In genomic region chr5:140219068-140219971, GRCh38 we compare ENCODE assay signal across 10 cellular contexts. TPM values are rescaled to one million over a fixed set of nuclear protein-coding genes. Genes with fewer than 3 reads are reported as not detected.
DNase-seq lines count a peak whose midpoint lies in the region; ATAC-seq, FAIRE-seq and TF ChIP-seq lines count a peak whose summit lies in the region.
"Had no signal": no experiment of that assay in that cellular context is flagged by ENCODE, and none has a peak within 500 bp of the region (broad histone marks: within the 10 kb centered on the region; RNA-seq: fewer than 3 reads in every experiment).

No MANE protein-coding gene starts in this region.

- H3K27me3 ChIP-seq in Caco-2 (replicated peaks; ENCODE audit: control insufficient read depth, insufficient read depth, low read length) (no peaks in the 10 kb centered on the region), GM12878 (replicated peaks in 1 of 2; ENCODE audit: control insufficient read depth in 2 of 2, insufficient read depth in 2 of 2, low read length in 1 of 2) (no peaks in the 10 kb centered on the region), lower lobe of right lung (ENCODE audit: low read depth) (no peaks in the 10 kb centered on the region)

- peaks cover 11% of the 10 kb centered on the region for H3K36me3 Mint-ChIP-seq in Caco-2 (ENCODE audit: insufficient read depth, unreplicated experiment)
- no peaks in the 10 kb centered on the region for H3K36me3 Mint-ChIP-seq in activated naive CD4-positive, alpha-beta T cell treated with anti-CD3 and anti-CD28 coated beads, Interleukin-2, amount 10 ng/mL, durations not matched to agents 7 days and 5 days
- H3K36me3 Mint-ChIP-seq: naive thymus-derived CD8-positive, alpha-beta T cell had no signal

- no peaks in the 10 kb centered on the region; the same call in 1 of the 2 replicates for H3K79me2 ChIP-seq in GM12878 (ENCODE audit: control insufficient read depth, insufficient read depth, low read length)

- DNase-seq in Caco-2 (peak; percentile 60 to 82), GM12878 (ENCODE audit: low read depth, low spot score) (no peak), lower lobe of right lung (no peak), NCI-H187 treated with DMSO at 0.1 percent for 48 hours (lab: John Stamatoyannopoulos, UW) (no peak), NAMALWA (ENCODE audit: low spot score) (no peak), DMS79 treated with DMSO at 0.1 percent for 48 hours (lab: John Stamatoyannopoulos, UW) (no peak)
- no peak for DNase-seq in activated naive CD4-positive, alpha-beta T cell treated with anti-CD3 and anti-CD28 coated beads, Interleukin-2, amount 10 ng/mL, durations not matched to agents 7 days and 5 days
- DNase-seq: effector memory CD8-positive, alpha-beta T cell; naive thymus-derived CD8-positive, alpha-beta T cell had no signal

- TF ChIP-seq CTCF in Caco-2 (IDR thresholded peaks at IDR 0.05; ENCODE audit: insufficient read depth in 1 of 2, low read depth in 1 of 2, low read length in 1 of 2, severe bottlenecking in 1 of 2, unreplicated experiment in 1 of 2) = no peak
- no peak for TF ChIP-seq CTCF in GM12878 (IDR thresholded peaks at IDR 0.05 in 2 of 3, conservative IDR thresholded peaks at IDR 0.05 in 1 of 3; ENCODE audit: control insufficient read depth in 2 of 3, extremely low read depth in 1 of 3, insufficient read depth in 1 of 3, low read depth in 3 of 3, low read length in 3 of 3)
- no peak for TF ChIP-seq CTCF in lower lobe of right lung (IDR thresholded peaks at IDR 0.05)

- TSS peak; percentile 87 for BruUV-seq in Caco-2 (replicated peaks; lab: Mats Ljungman, UMichigan)
- no TSS peak for BruUV-seq in GM12878 (replicated peaks; lab: Mats Ljungman, UMichigan)

- peaks cover 82% of the 10 kb centered on the region for H3K4me1 ChIP-seq in Caco-2
- peaks cover 30% of the 10 kb centered on the region for H3K4me1 ChIP-seq in GM12878 (ENCODE audit: control insufficient read depth, insufficient read depth, low read length)
- H3K4me1 ChIP-seq in lower lobe of right lung = peaks cover 72% of the 10 kb centered on the region

- SMC1A ChIA-PET in GM12878 (lab: Charles Lee; ENCODE audit: uncharacterized antibody, unreplicated experiment) = interaction anchor here (1.2 to 2.7 kb wide), 6 partner anchors 10 to 85 kb away, joined by 3 to 10 read pairs (median 8); no protein-coding TSS in a partner anchor

- no peaks in the 10 kb centered on the region for H4K20me1 ChIP-seq in GM12878 (ENCODE audit: control insufficient read depth, insufficient read depth)

- peak; percentile 29 for ATAC-seq in HG02759 (IDR thresholded peaks at IDR 0.05; ENCODE audit: unreplicated experiment)
- ATAC-seq in GM12878 = peak; percentile 53
- peak; percentile 13 to 69 for ATAC-seq in lower lobe of right lung
- ATAC-seq: effector memory CD8-positive, alpha-beta T cell; naive thymus-derived CD8-positive, alpha-beta T cell had no signal

- in situ Hi-C loops in GM12878 (cut with MboI) = no loop called here

- TF ChIP-seq RAD21 in GM12878 (IDR thresholded peaks at IDR 0.05; ENCODE audit: insufficient read depth, low read depth, low read length) = no peak

- H3K9me3 ChIP-seq in Caco-2 (no peaks in the 10 kb centered on the region), GM12878 (replicated peaks; ENCODE audit: control insufficient read depth, insufficient read depth, low read length) (no peaks in the 10 kb centered on the region), lower lobe of right lung (no peaks in the 10 kb centered on the region)

- peak overlapping the region; percentile 79 for H3K27ac Mint-ChIP-seq in Caco-2 (ENCODE audit: unreplicated experiment)
- no peak overlapping the region for H3K27ac Mint-ChIP-seq in activated naive CD4-positive, alpha-beta T cell treated with anti-CD3 and anti-CD28 coated beads, Interleukin-2, amount 10 ng/mL, durations not matched to agents 7 days and 5 days
- H3K27ac Mint-ChIP-seq: effector memory CD8-positive, alpha-beta T cell had no signal

- H3K27ac ChIP-seq in GM12878 (ENCODE audit: control insufficient read depth, insufficient read depth) (peak overlapping the region; percentile 38), lower lobe of right lung (peak overlapping the region; percentile 48)

- no peaks in the 10 kb centered on the region for H3K27me3 Mint-ChIP-seq in Caco-2 (ENCODE audit: insufficient read depth, unreplicated experiment)
- peaks cover 3% of the 10 kb centered on the region for H3K27me3 Mint-ChIP-seq in activated naive CD4-positive, alpha-beta T cell treated with anti-CD3 and anti-CD28 coated beads, Interleukin-2, amount 10 ng/mL, durations not matched to agents 7 days and 5 days
- H3K27me3 Mint-ChIP-seq: effector memory CD8-positive, alpha-beta T cell; naive thymus-derived CD8-positive, alpha-beta T cell had no signal

- POLR2A ChIA-PET in Caco-2 (lab: Charles Lee) = interaction anchor here (0.5 to 1.1 kb wide), 7 partner anchors 9 to 1646 kb away, joined by 3 to 8 read pairs (median 4); no protein-coding TSS in a partner anchor
- POLR2A ChIA-PET in GM12878 (lab: Charles Lee) = interaction anchor here (1.1 to 1.8 kb wide), 2 partner anchors 8 to 12 kb away, joined by 5 to 6 read pairs; no protein-coding TSS in a partner anchor

- H3K9me3 Mint-ChIP-seq in Caco-2 (ENCODE audit: unreplicated experiment) = no peaks in the 10 kb centered on the region
- no peaks in the 10 kb centered on the region for H3K9me3 Mint-ChIP-seq in activated naive CD4-positive, alpha-beta T cell treated with anti-CD3 and anti-CD28 coated beads, Interleukin-2, amount 10 ng/mL, durations not matched to agents 7 days and 5 days
- H3K9me3 Mint-ChIP-seq: effector memory CD8-positive, alpha-beta T cell; naive thymus-derived CD8-positive, alpha-beta T cell had no signal

- no peak overlapping the region; the same call in 1 of the 2 replicates for H3K9ac ChIP-seq in GM12878 (ENCODE audit: control insufficient read depth, insufficient read depth, low read length)

- CTCF ChIA-PET in Caco-2 (lab: Charles Lee) = interaction anchor here (1.0 to 2.2 kb wide), 5 partner anchors 13 to 128 kb away, joined by 4 to 7 read pairs (median 5); no protein-coding TSS in a partner anchor
- CTCF ChIA-PET in GM12878 (lab: Yijun Ruan, JAX) = interaction anchor here (0.8 to 5.3 kb wide), 4 partner anchors 13 to 144 kb away, joined by 3 to 17 read pairs (median 4); no protein-coding TSS in a partner anchor
- CTCF ChIA-PET in activated naive CD4-positive, alpha-beta T cell treated with anti-CD3 and anti-CD28 coated beads, Interleukin-2, amount 10 ng/mL, durations not matched to agents 7 days and 5 days (lab: Charles Lee) = interaction anchor here (0.7 to 1.5 kb wide), 3 partner anchors 14 to 68 kb away, joined by 3 to 6 read pairs (median 3); no protein-coding TSS in a partner anchor

- peak overlapping the region; percentile 54 for H3K4me3 Mint-ChIP-seq in Caco-2 (ENCODE audit: unreplicated experiment)
- H3K4me3 Mint-ChIP-seq in activated naive CD4-positive, alpha-beta T cell treated with anti-CD3 and anti-CD28 coated beads, Interleukin-2, amount 10 ng/mL, durations not matched to agents 7 days and 5 days = no peak overlapping the region
- H3K4me3 Mint-ChIP-seq: effector memory CD8-positive, alpha-beta T cell; naive thymus-derived CD8-positive, alpha-beta T cell had no signal

- H2AFZ ChIP-seq in GM12878 (ENCODE audit: control insufficient read depth, low read depth, low read length) = no peak overlapping the region

- peak overlapping the region; percentile 48; the same call in 1 of the 2 replicates for H3K4me2 ChIP-seq in GM12878 (ENCODE audit: control insufficient read depth, insufficient read depth)

- no peak for TF ChIP-seq POLR2A in GM12878 (IDR thresholded peaks at IDR 0.05; ENCODE audit: low read depth, low read length)

- no peak overlapping the region for H3K4me3 ChIP-seq in Caco-2 (ENCODE audit: low read depth, low read length)
- H3K4me3 ChIP-seq in GM12878 = no peak overlapping the region
- no peak overlapping the region for H3K4me3 ChIP-seq in lower lobe of right lung

- 66% methylated on average over 9 of the region's 9 CpGs for WGBS in GM12878 (ENCODE audit: insufficient coverage, insufficient replicate concordance, low lambda C conversion rate, missing lambda C conversion rate)

- peaks cover 73% of the 10 kb centered on the region for H3K4me1 Mint-ChIP-seq in Caco-2 (ENCODE audit: low read depth, unreplicated experiment)
- peaks cover 22% of the 10 kb centered on the region for H3K4me1 Mint-ChIP-seq in activated naive CD4-positive, alpha-beta T cell treated with anti-CD3 and anti-CD28 coated beads, Interleukin-2, amount 10 ng/mL, durations not matched to agents 7 days and 5 days

- no peak for FAIRE-seq in GM12878 (lab: Jason Lieb, UNC)

- RAD21 ChIA-PET in GM12878 (lab: Charles Lee; ENCODE audit: unreplicated experiment) = interaction anchor here (1.2 to 1.8 kb wide), 2 partner anchors 50 to 132 kb away, joined by 3 to 6 read pairs; no protein-coding TSS in a partner anchor

- H3K36me3 ChIP-seq in Caco-2 (ENCODE audit: control insufficient read depth, insufficient read depth, low read length) (no peaks in the 10 kb centered on the region), GM12878 (ENCODE audit: control insufficient read depth in 2 of 2, insufficient read depth in 2 of 2, low read length in 1 of 2) (no peaks in the 10 kb centered on the region; a peak in 1 of 4 replicates), lower lobe of right lung (no peaks in the 10 kb centered on the region)

- intact Hi-C loops in Caco-2 (cut with micrococcal nuclease; ENCODE audit: unreplicated experiment) (loop anchor here (1.0 to 10.0 kb wide), 4 partner anchors 17 to 425 kb away; partner anchors contain the start of genes CYSTM1, IK and NDUFA2), GM12878 (cut with micrococcal nuclease; ENCODE audit: unreplicated experiment) (no loop called here), lower lobe of right lung (cut with DNase I) (no loop called here)

- TF ChIP-seq EP300 in GM12878 (IDR thresholded peaks at IDR 0.05; ENCODE audit: borderline replicate concordance in 1 of 2, control insufficient read depth in 1 of 2, low read depth in 2 of 2, low read length in 2 of 2) = no peak

RNA-seq across cellular contexts. Expression of gene CYSTM1, which starts 44.3 kb away (rescaled TPM):
- total RNA-seq in Caco-2 (2022) (93.5 and 102 TPM in 2 replicates), GM12878 (2014; rRNA removed) (97.8 and 105 TPM in 2 replicates), GM12878 (2014; rRNA removed; fragmentation: Illumina TruSeq; extraction: Trizol) (81.4 and 90.2 TPM in 2 replicates), GM12878 (2021) (52.7 and 59.8 TPM in 2 replicates), lower lobe of right lung (80.4 TPM)
- total RNA-seq in GM12878 (2013; cell fraction: nucleolus; rRNA removed) = 34.5 and 44.8 TPM in 2 replicates
- 17.8 TPM for polyA plus RNA-seq in GM12878 (2011; ENCODE audit: low read depth)
- polyA plus RNA-seq in GM12878 (2011; rRNA removed) (91.3 and 120 TPM in 2 replicates), GM12878 (2014; fragmentation: Illumina TruSeq; extraction: Trizol) (71.3 and 92.5 TPM in 2 replicates), GM12878 (2014; fragmentation: Nextera tagmentation; extraction: Ambion mirVana) (100 to 1,000 TPM; 204 to 261 TPM), GM12878 (2014; rRNA removed) (103 and 112 TPM in 2 replicates), GM12878 (2016; fragmentation: Nextera tagmentation; extraction: Ambion mirVana) (10 to 100 TPM; 67.5 to 85.4 TPM)
- 134 and 170 TPM in 2 replicates for polyA plus RNA-seq in GM12878 (2011; cell fraction: cytosol; rRNA removed)
- polyA plus RNA-seq in GM12878 (2011; cell fraction: nucleus; rRNA removed) = 71.6 and 92.3 TPM in 2 replicates
- 43.8 and 51.9 TPM in 2 replicates for polyA plus RNA-seq in GM12878 (2012)
- polyA minus RNA-seq in GM12878 (2011; rRNA and poly(A)+ RNA removed) = 41.5 and 88.5 TPM in 2 replicates
- polyA minus RNA-seq in GM12878 (2011; cell fraction: cytosol; rRNA and poly(A)+ RNA removed) = 33.9 and 36.2 TPM in 2 replicates
- polyA minus RNA-seq in GM12878 (2011; cell fraction: nucleus; rRNA and poly(A)+ RNA removed) = 27.4 and 35.2 TPM in 2 replicates

Comparison
In these comparisons a context has a peak if more than half of its experiments do, and no peak if none do; other contexts are left out.
1. DNase-seq: peak in Caco-2 (2 of 2); none in GM12878 (single experiment), lower lobe of right lung (single experiment), NCI-H187 treated with DMSO at 0.1 percent for 48 hours (single experiment), NAMALWA (single experiment), DMS79 treated with DMSO at 0.1 percent for 48 hours (single experiment) and activated naive CD4-positive, alpha-beta T cell treated with anti-CD3 and anti-CD28 coated beads, Interleukin-2, amount 10 ng/mL, durations not matched to agents 7 days and 5 days (single experiment).
2. Peak in every context shown above with its lines, with median percentiles within 50 percentile points of each other: ATAC-seq.